In the genomic region with DNA sequence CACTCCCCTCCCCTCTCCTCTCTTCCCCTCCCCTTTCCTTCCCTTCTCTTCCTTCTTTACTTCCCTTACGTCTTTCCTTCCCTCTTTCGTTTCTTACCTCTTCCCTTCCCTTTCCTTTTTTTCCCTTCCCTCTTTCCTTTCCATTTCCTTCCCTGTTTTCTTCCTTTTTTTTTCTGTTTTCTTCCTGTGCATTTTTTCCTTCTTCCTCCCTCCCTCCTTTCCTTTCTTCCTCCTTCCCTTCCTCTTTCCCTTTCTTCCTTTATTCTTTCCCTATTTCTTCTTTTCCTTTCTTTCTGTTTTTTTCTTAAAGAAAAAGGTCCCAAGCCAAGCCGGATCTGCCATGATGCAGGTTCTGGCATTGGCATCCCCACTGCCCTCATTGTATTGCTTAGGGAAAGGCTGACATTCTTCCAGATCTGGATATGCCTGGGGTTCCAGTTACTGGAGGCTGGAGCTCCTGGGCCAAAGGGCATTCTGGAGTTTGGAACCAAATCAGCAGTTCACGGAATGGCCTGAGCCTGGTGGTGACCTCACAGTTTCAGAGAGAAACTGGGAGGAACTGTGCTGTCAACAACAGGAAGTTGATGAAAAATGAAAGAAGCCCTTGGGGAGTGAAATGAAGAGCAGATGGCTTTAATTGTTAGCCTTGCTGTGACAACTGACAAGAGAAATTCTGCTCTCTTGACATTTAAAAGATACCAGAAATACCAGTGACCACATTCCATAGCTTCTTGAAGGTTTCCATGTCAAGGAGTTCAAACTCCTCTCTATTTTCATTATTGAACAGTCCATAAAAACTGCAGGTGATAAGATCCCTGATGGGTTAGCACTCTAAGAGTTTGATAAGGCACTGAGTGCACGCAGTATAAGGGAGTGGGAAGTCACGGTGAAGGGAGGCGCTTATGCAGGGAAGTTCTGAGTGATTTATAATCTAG, we compare ENCODE assay signal across 8 cellular contexts.
DNase-seq lines count a peak whose midpoint lies in the region; ATAC-seq and FAIRE-seq lines count a peak whose summit lies in the region.

No MANE protein-coding gene starts in this region.

- DNase-seq in DMS153 (lab: John Stamatoyannopoulos, UW) (peak; percentile 64), DMS153 treated with DMSO at 0.1 percent for 48 hours (lab: John Stamatoyannopoulos, UW; ENCODE audit: unreplicated experiment) (no peak), KBM-7 (peak; percentile 86), astrocyte of the hippocampus (ENCODE audit: low read depth, low spot score) (peak; percentile 11), lung microvascular endothelial cell (ENCODE audit: low read depth in 2 of 2) (peak; percentile 48 to 82), urothelium cell line (ENCODE audit: low spot score) (peak; percentile 5)
- DNase-seq in stimulated activated CD4-positive, alpha-beta T cell treated with anti-CD3 and anti-CD28 coated beads, Interleukin-15, amount 100 ng/mL, for 24 hours = no peak

- FAIRE-seq in urothelium cell line (lab: Jason Lieb, UNC) = no peak

- peak; percentile 99 for ATAC-seq in GM21619 (IDR thresholded peaks at IDR 0.05; ENCODE audit: unreplicated experiment)

- in situ Hi-C loops in KBM-7 (cut with MboI; ENCODE audit: low pct_unique_long_range_greater_than_20kb, low sequenced_read_pairs) = no loop called here

Comparison
In these comparisons a context has a peak if more than half of its experiments do, and no peak if none do; other contexts are left out.
1. DNase-seq: peak in DMS153 (single experiment), KBM-7 (single experiment), astrocyte of the hippocampus (single experiment), lung microvascular endothelial cell (2 of 2) and urothelium cell line (single experiment); none in DMS153 treated with DMSO at 0.1 percent for 48 hours (single experiment) and stimulated activated CD4-positive, alpha-beta T cell treated with anti-CD3 and anti-CD28 coated beads, Interleukin-15, amount 100 ng/mL, for 24 hours (single experiment).